In genomic region chr7:110522061-110522750, GRCh38 we compare ENCODE assay signal across 11 cellular contexts.
DNase-seq lines count a peak whose midpoint lies in the region; ATAC-seq and TF ChIP-seq lines count a peak whose summit lies in the region.
"Had no signal": no experiment of that assay in that cellular context is flagged by ENCODE, and none has a peak within 500 bp of the region (broad histone marks: within the 10 kb centered on the region; RNA-seq: fewer than 3 reads in every experiment).

No MANE protein-coding gene starts in this region.

- no peaks in the 10 kb centered on the region for H3K27me3 ChIP-seq in smooth muscle cell (ENCODE audit: low read depth)
- no peaks in the 10 kb centered on the region for H3K27me3 ChIP-seq in effector memory CD4-positive, alpha-beta T cell (replicated peaks; ENCODE audit: control insufficient read depth, insufficient read depth, low read length, poor library complexity, severe bottlenecking)

- peak overlapping the region; percentile 75 for H3K9ac ChIP-seq in smooth muscle cell (ENCODE audit: low read depth)
- H3K9ac ChIP-seq: parathyroid adenoma had no signal

- DNase-seq in NCI-H2196 (lab: John Stamatoyannopoulos, UW; ENCODE audit: unreplicated experiment) (peak; percentile 1), NCI-H2196 treated with DMSO at 0.1 percent for 48 hours (lab: John Stamatoyannopoulos, UW; ENCODE audit: unreplicated experiment) (no peak), NCI-H345 treated with DMSO at 0.1 percent for 48 hours (lab: John Stamatoyannopoulos, UW; ENCODE audit: unreplicated experiment) (peak; percentile 85), smooth muscle cell (lab: John Stamatoyannopoulos, UW; ENCODE audit: unreplicated experiment) (no peak), pons (ENCODE audit: low spot score) (no peak)
- DNase-seq in effector memory CD4-positive, alpha-beta T cell: no peak
- DNase-seq: activated CD4-positive, alpha-beta T cell treated with anti-CD3 and anti-CD28 coated beads, Interleukin-2, amount 50 U/mL, for 4 hours; EL had no signal

- whole genome bisulfite sequencing in smooth muscle cell (ENCODE audit: low lambda C conversion rate): 79% methylated on average over 5 of the region's 5 CpGs

- peaks cover 6% of the 10 kb centered on the region for H3K36me3 Mint-ChIP-seq in brain

- H3K36me3 ChIP-seq in smooth muscle cell (ENCODE audit: low read depth): no peaks in the 10 kb centered on the region
- no peaks in the 10 kb centered on the region for H3K36me3 ChIP-seq in effector memory CD4-positive, alpha-beta T cell (ENCODE audit: control insufficient read depth, insufficient read depth, low read length)

- H3K27me3 Mint-ChIP-seq in brain: peaks cover 6% of the 10 kb centered on the region

- TF ChIP-seq CTCF in brain (conservative IDR thresholded peaks at IDR 0.05): no peak
- no peak for TF ChIP-seq CTCF in smooth muscle cell (IDR thresholded peaks at IDR 0.05; ENCODE audit: borderline replicate concordance, insufficient read depth, poor library complexity, severe bottlenecking)

- H2AFZ ChIP-seq in smooth muscle cell (ENCODE audit: low read depth): peak overlapping the region; percentile 66
- H2AFZ ChIP-seq: parathyroid adenoma had no signal

- no peak for ATAC-seq in HG02981 (IDR thresholded peaks at IDR 0.05; ENCODE audit: unreplicated experiment)

- H3K9me3 ChIP-seq in smooth muscle cell (replicated peaks; ENCODE audit: low read depth): no peaks in the 10 kb centered on the region
- H3K9me3 ChIP-seq in effector memory CD4-positive, alpha-beta T cell (ENCODE audit: control insufficient read depth, low read length): no peaks in the 10 kb centered on the region

- H3K4me3 ChIP-seq in smooth muscle cell: no peak overlapping the region
- no peak overlapping the region for H3K4me3 ChIP-seq in effector memory CD4-positive, alpha-beta T cell (ENCODE audit: insufficient read depth, low read depth, low read length, poor library complexity, severe bottlenecking)

- no peaks in the 10 kb centered on the region for H3K4me1 ChIP-seq in smooth muscle cell (ENCODE audit: low read depth)
- no peaks in the 10 kb centered on the region for H3K4me1 ChIP-seq in effector memory CD4-positive, alpha-beta T cell (ENCODE audit: control insufficient read depth, insufficient read depth, low read length, poor library complexity, severe bottlenecking)
- H3K4me1 ChIP-seq: parathyroid adenoma had no signal

- H3K4me2 ChIP-seq in smooth muscle cell: no peak overlapping the region

- H3K4me3 Mint-ChIP-seq in brain: peak overlapping the region in 2 of 5 experiments; percentile 39 to 73

- no peaks in the 10 kb centered on the region for H3K79me2 ChIP-seq in smooth muscle cell (ENCODE audit: low read depth)
- H3K79me2 ChIP-seq: parathyroid adenoma had no signal

- peak overlapping the region; percentile 64 for H3K27ac ChIP-seq in smooth muscle cell (ENCODE audit: low read depth)
- H3K27ac ChIP-seq in effector memory CD4-positive, alpha-beta T cell (ENCODE audit: insufficient read depth, low read length, poor library complexity, severe bottlenecking): no peak overlapping the region
- H3K27ac ChIP-seq: parathyroid adenoma had no signal

- H3K9me3 Mint-ChIP-seq in brain: peaks cover 19 to 34% (median 27%) of the 10 kb centered on the region in 5 experiments

- no peaks in the 10 kb centered on the region for H3F3A ChIP-seq in smooth muscle cell (ENCODE audit: low read depth)

- H3K4me1 Mint-ChIP-seq in brain: peaks cover 32% of the 10 kb centered on the region

- peak overlapping the region in 4 of 5 experiments; percentile 53 to 89 (median 76) for H3K27ac Mint-ChIP-seq in brain

- H4K20me1 ChIP-seq in smooth muscle cell (ENCODE audit: low read depth): no peaks in the 10 kb centered on the region

Comparison
In these comparisons a context has a peak if more than half of its experiments do, and no peak if none do; other contexts are left out.
1. DNase-seq: peak in NCI-H2196 (single experiment) and NCI-H345 treated with DMSO at 0.1 percent for 48 hours (single experiment); none in NCI-H2196 treated with DMSO at 0.1 percent for 48 hours (single experiment), smooth muscle cell (single experiment), effector memory CD4-positive, alpha-beta T cell (0 of 3) and pons (single experiment).